ENCODE assay signal across 8 cellular contexts in the genomic region with DNA sequence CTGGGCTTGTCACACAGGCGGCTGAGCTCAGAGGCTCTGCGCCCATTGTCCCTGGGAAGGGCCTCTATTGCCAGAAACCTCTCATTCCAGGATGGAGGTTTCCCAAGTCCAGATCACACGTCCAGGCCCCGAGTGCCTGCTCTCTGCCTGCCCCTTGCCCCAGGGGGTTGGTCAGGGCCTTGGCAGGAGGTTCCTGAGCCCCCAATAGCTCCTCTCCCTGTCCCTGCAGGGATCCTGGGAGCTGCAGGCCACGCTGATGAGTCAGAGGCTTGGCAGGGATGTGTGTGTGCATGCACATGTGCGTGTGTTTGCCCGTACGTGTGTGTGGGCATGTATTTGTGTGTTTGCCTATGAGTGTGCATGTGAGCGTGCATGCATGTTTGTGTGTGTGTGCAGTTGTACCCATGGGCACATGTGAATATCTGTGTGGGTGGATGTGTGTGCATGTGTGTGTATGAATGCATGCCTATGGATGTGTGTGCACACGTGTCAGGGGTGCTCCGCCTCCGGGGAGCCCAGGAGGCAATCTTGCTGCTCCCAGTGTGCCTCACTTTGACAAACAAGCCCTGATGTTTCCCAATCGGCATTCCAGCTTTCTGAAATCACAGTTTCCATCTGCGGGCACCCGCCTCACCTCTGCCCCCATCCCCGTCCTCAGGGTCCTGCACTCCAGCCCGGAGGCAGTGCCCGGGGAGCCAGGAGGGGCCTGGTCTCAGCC.
DNase-seq lines count a peak whose midpoint lies in the region; ATAC-seq and TF ChIP-seq lines count a peak whose summit lies in the region.

No MANE protein-coding gene starts in this region.

- no peaks in the 10 kb centered on the region for H3K9me3 ChIP-seq in thyroid gland

- H3K27me3 ChIP-seq in thyroid gland, result no peaks in the 10 kb centered on the region

- H3K36me3 ChIP-seq in thyroid gland, result no peaks in the 10 kb centered on the region

- 40 to 46% methylated on average over 11 to 16 of the region's 18 CpGs for WGBS in thyroid gland, 2 donors

- DNase-seq in HT1080 (ENCODE audit: low read depth) (peak; percentile 85), brain pericyte (ENCODE audit: low read depth, low spot score) (peak; percentile 97), left colon (peak in 1 of 2 donors; percentile 62), thyroid gland (peak; percentile 78 to 82), AML-193 (lab: John Stamatoyannopoulos, UW) (no peak), NCI-H1048 (lab: John Stamatoyannopoulos, UW) (no peak)

- peak; percentile 62 for ATAC-seq in left colon
- no peak for ATAC-seq in GM18907 (IDR thresholded peaks at IDR 0.05; ENCODE audit: unreplicated experiment)
- no peak for ATAC-seq in HG03196 (IDR thresholded peaks at IDR 0.05; ENCODE audit: unreplicated experiment)

- peaks cover 22 to 39% of the 10 kb centered on the region in 2 donors for H3K4me1 ChIP-seq in thyroid gland

- peak in 1 of 6 experiments; percentile 7 for TF ChIP-seq CTCF in thyroid gland (IDR thresholded peaks at IDR 0.05)

- no peak overlapping the region for H3K4me3 ChIP-seq in thyroid gland (replicated peaks in 1 of 3)

- TF ChIP-seq POLR2A in thyroid gland (IDR thresholded peaks at IDR 0.05), result no peak

- intact Hi-C loops in left colon (cut with DNase I, micrococcal nuclease) (no loop called here), thyroid gland (cut with DNase I) (no loop called here)

- peak overlapping the region; percentile 66 to 88 (median 84) for H3K27ac ChIP-seq in thyroid gland

Comparison
In these comparisons a context has a peak if more than half of its experiments do, and no peak if none do; other contexts are left out.
1. DNase-seq: peak in HT1080 (single experiment), brain pericyte (single experiment) and thyroid gland (2 of 2); none in AML-193 (0 of 2) and NCI-H1048 (single experiment).